Comparison of ENCODE assay signal across 18 cellular contexts in genomic region chr12:25433581-25434325, GRCh38.
DNase-seq lines count a peak whose midpoint lies in the region; ATAC-seq, FAIRE-seq and TF ChIP-seq lines count a peak whose summit lies in the region.
"Had no signal": no experiment of that assay in that cellular context is flagged by ENCODE, and none has a peak within 500 bp of the region (broad histone marks: within the 10 kb centered on the region; RNA-seq: fewer than 3 reads in every experiment).

No MANE protein-coding gene starts in this region.

- no peak for FAIRE-seq in endothelial cell of umbilical vein (lab: Jason Lieb, UNC)

- dilution Hi-C loops in endothelial cell of umbilical vein (cut with MboI; ENCODE audit: extremely low pct_ligation_motif_present, low sequenced_read_pairs), result no loop called here

- CTCF ChIA-PET in endothelial cell of umbilical vein (lab: Charles Lee), result interaction anchor here (0.8 to 7.1 kb wide), 6 partner anchors 10 to 622 kb away, joined by 3 to 47 read pairs (median 17); partner anchors contain the start of gene RASSF8

- H3K9ac ChIP-seq in endothelial cell of umbilical vein (replicated peaks; ENCODE audit: extremely low read depth, insufficient read depth, low read length), result no peak overlapping the region
- H3K9ac ChIP-seq: BLaER1 had no signal

- H3K9me1 ChIP-seq in endothelial cell of umbilical vein (replicated peaks; ENCODE audit: control insufficient read depth, extremely low read depth, insufficient read depth, low read length), result no peaks in the 10 kb centered on the region

- H3K79me2 ChIP-seq in endothelial cell of umbilical vein (ENCODE audit: control insufficient read depth, insufficient read depth, low read length), result no peaks in the 10 kb centered on the region

- no peaks in the 10 kb centered on the region for H4K20me1 ChIP-seq in endothelial cell of umbilical vein (replicated peaks; ENCODE audit: control insufficient read depth, extremely low read depth, insufficient read depth, low read length)
- H4K20me1 ChIP-seq: BLaER1 had no signal

- H3K27me3 ChIP-seq in endothelial cell of umbilical vein (ENCODE audit: control insufficient read depth in 2 of 2, insufficient read depth in 2 of 2, low read length in 2 of 2), result no peaks in the 10 kb centered on the region
- H3K27me3 ChIP-seq: BLaER1, gastroesophageal sphincter, right atrium auricular region, uterus had no signal

- H2AFZ ChIP-seq in endothelial cell of umbilical vein (ENCODE audit: low read depth, low read length), result no peak overlapping the region

- DNase-seq in Daoy (ENCODE audit: low read depth) (peak; percentile 46), NCI-H226 (peak; percentile 68), endothelial cell of umbilical vein (ENCODE audit: low read depth, low spot score) (peak; percentile 14), GM13976 (ENCODE audit: low spot score) (no peak), SHP77 treated with DMSO at 0.1 percent for 48 hours (lab: John Stamatoyannopoulos, UW) (no peak)
- DNase-seq in activated T-cell treated with anti-CD3 and anti-CD28 coated beads, Interleukin-2, amount 50 U/mL, for 48 hours, result no peak
- DNase-seq: activated CD8-positive, alpha-beta memory T cell treated with anti-CD3 and anti-CD28 coated beads, Interleukin-2, amount 50 U/mL, for 48 hours; activated naive CD8-positive, alpha-beta T cell treated with anti-CD3 and anti-CD28 coated beads for 36 hours; dermis blood vessel endothelial cell; Kasumi-1; naive thymus-derived CD8-positive, alpha-beta T cell; stimulated activated naive CD4-positive, alpha-beta T cell; uterus had no signal

- H3K4me2 ChIP-seq in endothelial cell of umbilical vein (ENCODE audit: insufficient read depth, low read length), result no peak overlapping the region
- H3K4me2 ChIP-seq: BLaER1 had no signal

- H3K4me1 ChIP-seq in endothelial cell of umbilical vein (ENCODE audit: control insufficient read depth, extremely low read depth, insufficient read depth, low read length) (no peaks in the 10 kb centered on the region), mesodermal cell (ENCODE audit: control insufficient read depth, insufficient read depth, low read length, poor library complexity, severe bottlenecking) (peaks cover 20% of the 10 kb centered on the region)
- H3K4me1 ChIP-seq: uterus had no signal

- H3K36me3 ChIP-seq in endothelial cell of umbilical vein (ENCODE audit: control insufficient read depth in 2 of 2, extremely low read depth in 1 of 2, insufficient read depth in 2 of 2, low read length in 2 of 2), result no peaks in the 10 kb centered on the region
- H3K36me3 ChIP-seq in mesodermal cell (ENCODE audit: control insufficient read depth, insufficient read depth, low read length), result no peaks in the 10 kb centered on the region
- H3K36me3 ChIP-seq: BLaER1, gastroesophageal sphincter, right atrium auricular region, uterus had no signal

- H3K27ac ChIP-seq in endothelial cell of umbilical vein (ENCODE audit: insufficient read depth, low read depth, low read length) (no peak overlapping the region), mesodermal cell (ENCODE audit: low read depth, low read length, severe bottlenecking) (peak overlapping the region; percentile 13)
- H3K27ac ChIP-seq: BLaER1, right atrium auricular region had no signal

- no peak for TF ChIP-seq POLR2A in endothelial cell of umbilical vein (IDR thresholded peaks at IDR 0.05; ENCODE audit: low read depth, low read length)

- BruUV-seq in endothelial cell of umbilical vein (replicated peaks; lab: Mats Ljungman, UMichigan), result no TSS peak

- TF ChIP-seq CTCF in endothelial cell of umbilical vein (IDR thresholded peaks at IDR 0.05; ENCODE audit: extremely low read depth in 1 of 2, insufficient read depth in 1 of 2, low read depth in 1 of 2, low read length in 2 of 2), result no peak
- TF ChIP-seq CTCF in GM13976 (IDR thresholded peaks at IDR 0.05; ENCODE audit: borderline replicate concordance, control extremely low read depth, extremely low read depth, insufficient read depth, missing control alignments), result no peak

- H3K9me3 ChIP-seq in endothelial cell of umbilical vein (replicated peaks; ENCODE audit: control insufficient read depth, insufficient read depth, low read length) (no peaks in the 10 kb centered on the region), mesodermal cell (ENCODE audit: control insufficient read depth, low read length) (no peaks in the 10 kb centered on the region)
- H3K9me3 ChIP-seq: BLaER1, gastroesophageal sphincter, right atrium auricular region, uterus had no signal

- ATAC-seq in GM21576 (IDR thresholded peaks at IDR 0.05; ENCODE audit: unreplicated experiment), result no peak
- ATAC-seq: gastroesophageal sphincter; naive thymus-derived CD8-positive, alpha-beta T cell had no signal

- no peak overlapping the region for H3K4me3 ChIP-seq in endothelial cell of umbilical vein (replicated peaks in 1 of 3; ENCODE audit: insufficient read depth in 1 of 3, low read depth in 1 of 3, low read length in 3 of 3)
- no peak overlapping the region for H3K4me3 ChIP-seq in mesodermal cell (ENCODE audit: extremely low read depth, insufficient read depth, low read length, poor library complexity, severe bottlenecking)
- H3K4me3 ChIP-seq: BLaER1, gastroesophageal sphincter, right atrium auricular region, uterus had no signal

- POLR2A ChIA-PET in endothelial cell of umbilical vein (lab: Charles Lee), result interaction anchor here (0.6 kb wide), 1 partner anchor 253 kb away, joined by 3 read pairs; no protein-coding TSS in a partner anchor

- 100% methylated on average over 1 of the region's 3 CpGs; no CpG with 5 or more reads in 1 of the 2 experiments for WGBS in mesodermal cell (ENCODE audit: insufficient coverage in 2 of 2), 2 experiments

- intact Hi-C loops in endothelial cell of umbilical vein (cut with micrococcal nuclease), result loop anchor here (10.0 kb wide), 1 partner anchor 391 kb away; no protein-coding TSS in a partner anchor

- in situ Hi-C loops in GM13976 (cut with MboI; ENCODE audit: low sequenced_read_pairs, unreplicated experiment), result no loop called here

TF ChIP-seq in endothelial cell of umbilical vein, 7 proteins besides CTCF, POLR2A, EP300 and RAD21:
- TF ChIP-seq JUN (IDR thresholded peaks at IDR 0.05; ENCODE audit: borderline replicate concordance, insufficient read depth, insufficient read length, low read depth), result no peak
- no peak for TF ChIP-seq EZH2 (IDR thresholded peaks at IDR 0.05; ENCODE audit: borderline replicate concordance, low read depth, low read length, severe bottlenecking)
- no peak for TF ChIP-seq FOS (IDR thresholded peaks at IDR 0.05; ENCODE audit: borderline replicate concordance, insufficient read depth, low read length)
- TF ChIP-seq GATA2 (IDR thresholded peaks at IDR 0.05; ENCODE audit: insufficient read depth, insufficient read length, low read depth, low read length), result no peak
- TF ChIP-seq POLR2AphosphoS5 (IDR thresholded peaks at IDR 0.05; ENCODE audit: insufficient read depth, low read depth, low read length), result no peak
- TF ChIP-seq MYC (IDR thresholded peaks at IDR 0.05; ENCODE audit: low read depth, low read length), result no peak
- no peak for TF ChIP-seq MAX (IDR thresholded peaks at IDR 0.05; ENCODE audit: insufficient read depth, insufficient read length)

Comparison
In these comparisons a context has a peak if more than half of its experiments do, and no peak if none do; other contexts are left out.
1. DNase-seq: peak in Daoy (single experiment), NCI-H226 (single experiment) and endothelial cell of umbilical vein (single experiment); none in GM13976 (single experiment), activated T-cell treated with anti-CD3 and anti-CD28 coated beads, Interleukin-2, amount 50 U/mL, for 48 hours (0 of 2) and SHP77 treated with DMSO at 0.1 percent for 48 hours (single experiment).